28 cellular contexts compared by ENCODE assay signal in the genomic region with DNA sequence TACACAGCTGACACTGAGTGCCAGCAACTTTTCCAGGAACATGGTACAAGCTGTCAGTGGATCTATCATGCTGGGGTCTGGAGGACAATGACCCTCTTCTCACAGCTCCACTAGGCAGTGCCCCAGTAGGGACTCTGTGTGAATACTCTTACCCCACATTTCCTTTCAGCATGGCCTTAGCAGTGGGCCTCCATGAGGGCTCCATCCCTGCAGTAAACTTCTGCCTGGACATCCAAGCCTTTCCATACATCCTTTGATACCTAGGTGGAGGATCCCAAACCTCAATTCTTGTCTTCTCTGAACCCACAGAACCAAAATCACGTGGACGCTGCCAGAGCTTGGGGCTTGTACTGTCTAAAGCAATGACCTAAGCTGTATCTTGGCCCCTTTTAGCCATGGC.
"Had no signal": no experiment of that assay in that cellular context is flagged by ENCODE, and none has a peak within 500 bp of the region (broad histone marks: within the 10 kb centered on the region; RNA-seq: fewer than 3 reads in every experiment).

No MANE protein-coding gene starts in this region.

- H3K36me3 Mint-ChIP-seq: memory B cell; natural killer cell treated with Interleukin-12 subunit alpha and Interleukin-12 subunit beta and Interleukin-15 and Interleukin-18, amount 100 ng/mL, for 72 hours had no signal

- H3K4me1 Mint-ChIP-seq: memory B cell; mesothelial cell of epicardium; naive B cell; neural crest cell; stimulated activated naive B cell treated with anti-CD40 and anti-IgM and Interleukin-4, amounts not matched to agents 10 μg/mL and 1 μg/mL and 100 μg/mL, for 72 hours had no signal

- H3K36me3 ChIP-seq: gastrocnemius medialis, neutrophil, pancreas, right lobe of liver, thoracic aorta, tibial nerve, upper lobe of left lung had no signal

- ATAC-seq: effector memory CD8-positive, alpha-beta T cell; esophagus mucosa; gastrocnemius medialis; left lobe of liver; mucosa of descending colon; natural killer cell treated with Interleukin-12 subunit alpha and Interleukin-12 subunit beta and Interleukin-15 and Interleukin-18, amount 100 ng/mL, for 72 hours; pancreas; right lobe of liver; stimulated activated naive B cell treated with anti-CD40 and anti-IgM and Interleukin-4, amounts not matched to agents 10 μg/mL and 1 μg/mL and 100 μg/mL, for 72 hours had no signal

- H3K4me3 Mint-ChIP-seq: effector memory CD8-positive, alpha-beta T cell; memory B cell; mesothelial cell of epicardium; natural killer cell treated with Interleukin-12 subunit alpha and Interleukin-12 subunit beta and Interleukin-15 and Interleukin-18, amount 100 ng/mL, for 72 hours; neural crest cell; stimulated activated naive B cell treated with anti-CD40 and anti-IgM and Interleukin-4, amounts not matched to agents 10 μg/mL and 1 μg/mL and 100 μg/mL, for 72 hours; stimulated activated naive CD8-positive, alpha-beta T cell treated with anti-CD3 and anti-CD28 coated beads, Interleukin-15, Interleukin-2, amounts not matched to agents 100 ng/mL and 50 ng/mL, for 24 hours had no signal

- DNase-seq: cortex of kidney; effector memory CD8-positive, alpha-beta T cell; foreskin fibroblast; gastrocnemius medialis; head of caudate nucleus; kidney; mucosa of descending colon; naive B cell; pancreas; right lobe of liver; small intestine; stimulated activated CD4-positive, alpha-beta T cell treated with anti-CD3 and anti-CD28 coated beads, Interleukin-15, amount 100 ng/mL, for 24 hours; stimulated activated CD4-positive, alpha-beta T cell treated with anti-CD3 and anti-CD28 coated beads, Interleukin-2, amount 100 ng/mL, for 48 hours; stimulated activated naive B cell treated with anti-CD40 and anti-IgM and Interleukin-4, amounts not matched to agents 10 μg/mL and 1 μg/mL and 100 μg/mL, for 72 hours; upper lobe of left lung had no signal

- FAIRE-seq: endometrium, kidney, pancreas, small intestine, urothelium cell line had no signal

- H3K27me3 Mint-ChIP-seq: effector memory CD8-positive, alpha-beta T cell; naive B cell; natural killer cell treated with Interleukin-12 subunit alpha and Interleukin-12 subunit beta and Interleukin-15 and Interleukin-18, amount 100 ng/mL, for 72 hours; stimulated activated naive B cell treated with anti-CD40 and anti-IgM and Interleukin-4, amounts not matched to agents 10 μg/mL and 1 μg/mL and 100 μg/mL, for 72 hours; stimulated activated naive CD8-positive, alpha-beta T cell treated with anti-CD3 and anti-CD28 coated beads, Interleukin-15, Interleukin-2, amounts not matched to agents 100 ng/mL and 50 ng/mL, for 24 hours had no signal

- H3K4me1 ChIP-seq: gastrocnemius medialis, pancreas, right lobe of liver, tibial nerve, upper lobe of left lung had no signal

- H3K27ac ChIP-seq: gastrocnemius medialis, neutrophil, pancreas, right lobe of liver, thoracic aorta, tibial nerve, upper lobe of left lung had no signal

- H3K9me3 ChIP-seq: gastrocnemius medialis, neutrophil, pancreas, right lobe of liver, thoracic aorta had no signal

- H3K4me3 ChIP-seq: gastrocnemius medialis, lung, mucosa of descending colon, pancreas, right lobe of liver, thoracic aorta, tibial nerve, upper lobe of left lung had no signal

- H3K27ac Mint-ChIP-seq: effector memory CD8-positive, alpha-beta T cell; memory B cell; mesothelial cell of epicardium; natural killer cell treated with Interleukin-12 subunit alpha and Interleukin-12 subunit beta and Interleukin-15 and Interleukin-18, amount 100 ng/mL, for 72 hours; stimulated activated naive B cell treated with anti-CD40 and anti-IgM and Interleukin-4, amounts not matched to agents 10 μg/mL and 1 μg/mL and 100 μg/mL, for 72 hours; stimulated activated naive CD8-positive, alpha-beta T cell treated with anti-CD3 and anti-CD28 coated beads, Interleukin-15, Interleukin-2, amounts not matched to agents 100 ng/mL and 50 ng/mL, for 24 hours had no signal

- H3K27me3 ChIP-seq: gastrocnemius medialis, neutrophil, pancreas, right lobe of liver, tibial nerve, upper lobe of left lung had no signal
